In the genomic region with DNA sequence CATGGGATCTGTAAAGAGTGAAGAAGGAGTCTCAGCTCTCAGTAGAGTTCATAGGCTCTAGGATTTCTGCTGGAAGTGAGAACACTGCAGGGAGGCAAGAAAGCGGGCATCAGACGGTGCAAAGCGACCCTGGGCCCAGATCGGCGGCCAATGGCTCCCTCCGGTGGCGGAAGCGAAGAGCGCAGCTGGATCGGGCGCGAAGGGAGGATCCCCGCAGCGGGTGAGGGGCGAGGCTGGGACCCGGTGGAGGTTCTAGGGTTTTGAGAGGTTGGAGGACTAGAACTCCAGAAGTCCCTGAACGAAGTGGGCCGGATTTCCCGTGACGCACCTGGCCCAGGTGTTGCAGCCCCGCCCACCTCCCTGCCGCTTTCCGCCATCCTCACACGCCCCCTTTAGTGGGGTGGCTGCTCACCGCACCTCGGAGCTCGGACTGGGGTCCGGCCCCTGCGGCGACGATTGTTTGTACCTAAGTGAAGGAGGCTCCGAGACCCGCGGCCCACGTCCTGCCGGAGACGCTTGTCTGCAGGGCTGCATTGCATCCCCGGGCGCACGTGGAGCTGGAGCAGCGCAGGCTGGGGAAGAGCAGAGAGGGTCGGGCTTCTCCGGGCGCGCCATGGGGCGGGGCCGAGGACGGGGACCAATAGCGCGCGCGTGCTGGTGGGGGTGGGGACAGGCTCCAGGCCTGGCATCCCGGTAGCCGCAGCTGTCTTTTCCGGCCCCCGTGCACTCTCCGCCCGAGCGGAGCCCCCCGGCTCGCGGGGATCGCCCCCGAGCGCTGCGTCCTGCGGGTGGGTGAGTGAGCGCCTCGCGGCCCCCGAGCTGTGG, we compare ENCODE assay signal across 8 cellular contexts. TPM values are rescaled to one million over a fixed set of nuclear protein-coding genes. Genes with fewer than 3 reads are reported as not detected.
DNase-seq lines count a peak whose midpoint lies in the region; ATAC-seq and TF ChIP-seq lines count a peak whose summit lies in the region.

A gene with protein sequence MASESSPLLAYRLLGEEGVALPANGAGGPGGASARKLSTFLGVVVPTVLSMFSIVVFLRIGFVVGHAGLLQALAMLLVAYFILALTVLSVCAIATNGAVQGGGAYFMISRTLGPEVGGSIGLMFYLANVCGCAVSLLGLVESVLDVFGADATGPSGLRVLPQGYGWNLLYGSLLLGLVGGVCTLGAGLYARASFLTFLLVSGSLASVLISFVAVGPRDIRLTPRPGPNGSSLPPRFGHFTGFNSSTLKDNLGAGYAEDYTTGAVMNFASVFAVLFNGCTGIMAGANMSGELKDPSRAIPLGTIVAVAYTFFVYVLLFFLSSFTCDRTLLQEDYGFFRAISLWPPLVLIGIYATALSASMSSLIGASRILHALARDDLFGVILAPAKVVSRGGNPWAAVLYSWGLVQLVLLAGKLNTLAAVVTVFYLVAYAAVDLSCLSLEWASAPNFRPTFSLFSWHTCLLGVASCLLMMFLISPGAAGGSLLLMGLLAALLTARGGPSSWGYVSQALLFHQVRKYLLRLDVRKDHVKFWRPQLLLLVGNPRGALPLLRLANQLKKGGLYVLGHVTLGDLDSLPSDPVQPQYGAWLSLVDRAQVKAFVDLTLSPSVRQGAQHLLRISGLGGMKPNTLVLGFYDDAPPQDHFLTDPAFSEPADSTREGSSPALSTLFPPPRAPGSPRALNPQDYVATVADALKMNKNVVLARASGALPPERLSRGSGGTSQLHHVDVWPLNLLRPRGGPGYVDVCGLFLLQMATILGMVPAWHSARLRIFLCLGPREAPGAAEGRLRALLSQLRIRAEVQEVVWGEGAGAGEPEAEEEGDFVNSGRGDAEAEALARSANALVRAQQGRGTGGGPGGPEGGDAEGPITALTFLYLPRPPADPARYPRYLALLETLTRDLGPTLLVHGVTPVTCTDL (plus strand): TSS at position 666 of the 825 bp plus-strand sequence. CDS start 1,485 bp downstream, outside the sequence.

- H3K4me1 Mint-ChIP-seq in activated T-helper 2 cell treated with anti-CD3 and anti-CD28 coated beads, Interferon-gamma antibody, Interleukin-2, Interleukin-4, amounts not matched to agents 10 μg/mL and 5 μg/mL and 100 μg/mL, durations not matched to agents 14 hours and 24 hours and 36 hours (ENCODE audit: low read depth) = peaks cover 3% of the 10 kb centered on the region
- peaks cover 17% of the 10 kb centered on the region in 2 donors for H3K4me1 Mint-ChIP-seq in natural killer cell treated with Interleukin-12 subunit alpha and Interleukin-12 subunit beta and Interleukin-15 and Interleukin-18, amount 100 ng/mL, for 72 hours (ENCODE audit: low read depth in 2 of 2)

- peak within 1 kb of the TSS; percentile 61 for H3K27ac Mint-ChIP-seq in activated T-helper 2 cell treated with anti-CD3 and anti-CD28 coated beads, Interferon-gamma antibody, Interleukin-2, Interleukin-4, amounts not matched to agents 10 μg/mL and 5 μg/mL and 100 μg/mL, durations not matched to agents 14 hours and 24 hours and 36 hours
- H3K27ac Mint-ChIP-seq in natural killer cell treated with Interleukin-12 subunit alpha and Interleukin-12 subunit beta and Interleukin-15 and Interleukin-18, amount 100 ng/mL, for 72 hours = peak within 1 kb of the TSS; percentile 35 to 72

- peak; percentile 89 for ATAC-seq in GM21825 (IDR thresholded peaks at IDR 0.05; ENCODE audit: unreplicated experiment)
- peak; percentile 99 for ATAC-seq in natural killer cell treated with Interleukin-12 subunit alpha and Interleukin-12 subunit beta and Interleukin-15 and Interleukin-18, amount 100 ng/mL, for 72 hours

- H3K4me3 Mint-ChIP-seq in activated T-helper 2 cell treated with anti-CD3 and anti-CD28 coated beads, Interferon-gamma antibody, Interleukin-2, Interleukin-4, amounts not matched to agents 10 μg/mL and 5 μg/mL and 100 μg/mL, durations not matched to agents 14 hours and 24 hours and 36 hours (ENCODE audit: low read depth) = peak within 1 kb of the TSS; percentile 93
- peak within 1 kb of the TSS; percentile 94 for H3K4me3 Mint-ChIP-seq in natural killer cell treated with Interleukin-12 subunit alpha and Interleukin-12 subunit beta and Interleukin-15 and Interleukin-18, amount 100 ng/mL, for 72 hours

- intact Hi-C loops in activated T-helper 2 cell treated with anti-CD3 and anti-CD28 coated beads, Interferon-gamma antibody, Interleukin-2, Interleukin-4, amounts not matched to agents 10 μg/mL and 5 μg/mL and 100 μg/mL, durations not matched to agents 14 hours and 24 hours and 36 hours (cut with micrococcal nuclease) = loop anchor here (1.0 kb wide), 2 partner anchors 53 to 147 kb away; no protein-coding TSS in a partner anchor

- no peaks in the 10 kb centered on the region for H3K27me3 Mint-ChIP-seq in activated T-helper 2 cell treated with anti-CD3 and anti-CD28 coated beads, Interferon-gamma antibody, Interleukin-2, Interleukin-4, amounts not matched to agents 10 μg/mL and 5 μg/mL and 100 μg/mL, durations not matched to agents 14 hours and 24 hours and 36 hours (ENCODE audit: low read depth)
- H3K27me3 Mint-ChIP-seq in natural killer cell treated with Interleukin-12 subunit alpha and Interleukin-12 subunit beta and Interleukin-15 and Interleukin-18, amount 100 ng/mL, for 72 hours = no peaks in the 10 kb centered on the region

- H3K4me3 ChIP-seq in LNCaP clone FGC (ENCODE audit: low read depth, low read length) (peak within 1 kb of the TSS; percentile 81), fibroblast of pulmonary artery (replicated peaks; ENCODE audit: low read depth, low read length) (peak within 1 kb of the TSS; percentile 80)

- DNase-seq in DMS79 treated with DMSO at 0.1 percent for 48 hours (lab: John Stamatoyannopoulos, UW) = peak; percentile 85
- peak; percentile 71 for DNase-seq in LNCaP clone FGC (ENCODE audit: low read depth)
- peak; percentile 85 for DNase-seq in activated T-helper 2 cell treated with anti-CD3 and anti-CD28 coated beads, Interferon-gamma antibody, Interleukin-2, Interleukin-4, amounts not matched to agents 10 μg/mL and 5 μg/mL and 100 μg/mL, durations not matched to agents 14 hours and 24 hours and 36 hours (ENCODE audit: low spot score)
- DNase-seq in fibroblast of pulmonary artery (ENCODE audit: low read depth) = peak; percentile 89
- peak; percentile 91 for DNase-seq in natural killer cell treated with Interleukin-12 subunit alpha and Interleukin-12 subunit beta and Interleukin-15 and Interleukin-18, amount 100 ng/mL, for 72 hours (ENCODE audit: low spot score)
- DNase-seq in stimulated activated naive CD4-positive, alpha-beta T cell treated with Interleukin-2 at 50 U/mL for 16 hours (lab: John Stamatoyannopoulos, UW) = peak; percentile 84

- no peaks in the 10 kb centered on the region for H3K9me3 Mint-ChIP-seq in activated T-helper 2 cell treated with anti-CD3 and anti-CD28 coated beads, Interferon-gamma antibody, Interleukin-2, Interleukin-4, amounts not matched to agents 10 μg/mL and 5 μg/mL and 100 μg/mL, durations not matched to agents 14 hours and 24 hours and 36 hours
- no peaks in the 10 kb centered on the region for H3K9me3 Mint-ChIP-seq in natural killer cell treated with Interleukin-12 subunit alpha and Interleukin-12 subunit beta and Interleukin-15 and Interleukin-18, amount 100 ng/mL, for 72 hours

- TF ChIP-seq POLR2A in Raji (IDR thresholded peaks at IDR 0.05; ENCODE audit: insufficient read depth, low read depth, low read length) = peak; percentile 66

- peak; percentile 89 for TF ChIP-seq CTCF in LNCaP clone FGC (IDR thresholded peaks at IDR 0.05; ENCODE audit: control insufficient read depth, extremely low read depth, insufficient read depth)
- peak; percentile 82 for TF ChIP-seq CTCF in fibroblast of pulmonary artery (IDR thresholded peaks at IDR 0.05; ENCODE audit: low read length, missing control alignments)

- H3K36me3 Mint-ChIP-seq in activated T-helper 2 cell treated with anti-CD3 and anti-CD28 coated beads, Interferon-gamma antibody, Interleukin-2, Interleukin-4, amounts not matched to agents 10 μg/mL and 5 μg/mL and 100 μg/mL, durations not matched to agents 14 hours and 24 hours and 36 hours (ENCODE audit: low read depth) = peaks cover 10% of the 10 kb centered on the region
- no peaks in the 10 kb centered on the region for H3K36me3 Mint-ChIP-seq in natural killer cell treated with Interleukin-12 subunit alpha and Interleukin-12 subunit beta and Interleukin-15 and Interleukin-18, amount 100 ng/mL, for 72 hours

RNA-seq across cellular contexts. Expression of the gene that starts here (rescaled TPM):
- 27.3 and 31.6 TPM in 2 replicates for total RNA-seq in activated T-helper 2 cell treated with anti-CD3 and anti-CD28 coated beads, Interferon-gamma antibody, Interleukin-2, Interleukin-4, amounts not matched to agents 10 μg/mL and 5 μg/mL and 100 μg/mL, durations not matched to agents 14 hours and 24 hours and 36 hours
- 10 to 100 TPM; 32.7 to 38.7 TPM for total RNA-seq in natural killer cell treated with Interleukin-12 subunit alpha and Interleukin-12 subunit beta and Interleukin-15 and Interleukin-18, amount 100 ng/mL, for 72 hours

Comparison
In these comparisons a context has a peak if more than half of its experiments do, and no peak if none do; other contexts are left out.
1. Peak in every context shown above with its lines: DNase-seq, ATAC-seq and H3K4me3 ChIP-seq.